9 cellular contexts compared by ENCODE assay signal in the genomic region with DNA sequence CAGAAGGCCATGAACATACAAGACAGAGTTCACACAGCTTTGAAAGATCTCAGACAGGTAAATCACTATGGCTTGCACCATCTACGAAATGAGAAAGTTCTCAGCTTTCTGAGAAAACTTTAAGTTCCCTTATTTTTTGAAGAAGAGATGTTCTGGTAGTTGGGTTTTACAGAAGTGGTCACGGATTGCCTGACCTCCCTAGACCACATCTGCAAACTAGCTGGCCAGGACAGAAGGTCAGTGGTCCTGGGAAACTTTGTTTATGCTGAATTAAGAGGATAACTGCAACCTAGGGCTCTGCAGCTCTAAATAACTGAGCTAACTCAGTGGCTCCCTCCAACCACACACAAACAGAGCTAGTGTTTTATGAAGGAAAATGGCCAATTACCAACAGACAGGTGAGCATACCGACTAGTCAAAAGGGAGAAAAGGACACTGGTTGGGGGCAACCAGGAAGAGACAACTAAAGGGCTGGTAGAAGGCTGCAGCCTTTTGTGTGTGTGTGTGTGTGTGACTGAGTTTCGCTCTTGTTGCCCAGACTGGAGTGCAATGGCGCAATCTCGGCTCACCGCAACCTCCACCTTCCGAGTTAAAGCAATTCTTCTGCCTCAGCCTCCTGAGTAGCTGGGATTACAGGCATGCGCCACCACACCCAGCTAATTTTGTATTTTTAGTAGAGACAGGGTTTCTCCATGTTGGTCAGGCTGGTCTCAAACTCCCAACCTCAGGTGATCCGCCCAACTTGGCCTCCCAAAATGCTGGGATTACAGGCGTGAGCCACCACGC. TPM values are rescaled to one million over a fixed set of nuclear protein-coding genes. Genes with fewer than 3 reads are reported as not detected.
"Had no signal": no experiment of that assay in that cellular context is flagged by ENCODE, and none has a peak within 500 bp of the region (broad histone marks: within the 10 kb centered on the region; RNA-seq: fewer than 3 reads in every experiment).

No MANE protein-coding gene starts in this region.

RNA-seq across cellular contexts. Expression of gene SCN2B, which starts 8.5 kb away (rescaled TPM):
- total RNA-seq: activated CD4-positive, alpha-beta T cell treated with anti-CD3 and anti-CD28 coated beads for 36 hours; activated CD8-positive, alpha-beta memory T cell treated with anti-CD3 and anti-CD28 coated beads, Interleukin-2, amount 10 ng/mL, durations not matched to agents 7 days and 5 days; activated CD8-positive, alpha-beta T cell treated with anti-CD3 and anti-CD28 coated beads, Interleukin-2, amount 10 ng/mL, durations not matched to agents 7 days and 5 days; activated T-cell treated with anti-CD3 and anti-CD28 coated beads, Interleukin-2, amount 50 U/mL, for 72 hours; mesenteric fat pad had no signal
- polyA plus RNA-seq: immature natural killer cell had no signal

RNA-seq across cellular contexts. Expression of gene SCN4B, which starts 32.4 kb away (rescaled TPM):
- total RNA-seq: dermis blood vessel endothelial cell, smooth muscle cell had no signal
- polyA plus RNA-seq: immature natural killer cell, smooth muscle cell had no signal

RNA-seq across cellular contexts. Expression of gene JAML, which starts 39.8 kb away (rescaled TPM):
- total RNA-seq: foreskin keratinocyte, smooth muscle cell had no signal
- polyA plus RNA-seq: foreskin keratinocyte, smooth muscle cell had no signal
